ENCODE assay signal across 8 cellular contexts in the genomic region with DNA sequence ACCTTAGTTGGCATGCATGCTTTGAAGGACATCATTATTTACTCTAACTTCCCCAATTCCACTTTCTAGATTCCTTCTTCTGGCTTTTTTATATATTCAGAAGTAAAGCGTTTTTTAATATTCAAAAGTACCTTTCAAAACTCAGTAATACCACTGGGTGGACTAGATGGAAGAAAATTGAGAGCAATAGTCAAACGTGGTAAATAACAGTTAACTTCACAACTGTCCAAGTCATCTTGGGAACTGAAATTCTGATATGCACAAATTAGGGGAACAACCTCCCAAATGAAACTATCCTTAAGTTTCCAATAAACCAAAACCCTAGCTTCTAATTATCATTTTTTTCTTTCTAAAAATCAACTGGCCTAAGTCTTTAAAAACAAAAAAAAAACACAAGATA. TPM values are rescaled to one million over a fixed set of nuclear protein-coding genes. Genes with fewer than 3 reads are reported as not detected.
DNase-seq lines count a peak whose midpoint lies in the region; ATAC-seq and TF ChIP-seq lines count a peak whose summit lies in the region.

No MANE protein-coding gene starts in this region.

- peak overlapping the region; percentile 92 for H3K4me3 Mint-ChIP-seq in T-helper 1 cell treated with Interleukin-12 subunit alpha and Interleukin-12 subunit beta and Interleukin-4 antibody, amounts not matched to agents 30 μg/mL and 1 μg/mL, for 36 hours
- peak overlapping the region; percentile 82 to 89 for H3K4me3 Mint-ChIP-seq in stimulated activated naive B cell treated with anti-CD40 and anti-IgM and Interleukin-4, amounts not matched to agents 10 μg/mL and 1 μg/mL and 100 μg/mL, for 72 hours

- peak; percentile 65 to 72 for ATAC-seq in stimulated activated naive B cell treated with anti-CD40 and anti-IgM and Interleukin-4, amounts not matched to agents 10 μg/mL and 1 μg/mL and 100 μg/mL, for 72 hours (replicated peaks)

- TF ChIP-seq CTCF in OCI-LY1 (IDR thresholded peaks at IDR 0.05; ENCODE audit: low read length), result no peak
- no peak for TF ChIP-seq CTCF in epithelial cell of proximal tubule (conservative IDR thresholded peaks at IDR 0.05; ENCODE audit: low read depth, low read length)

- no peaks in the 10 kb centered on the region for H3K27me3 Mint-ChIP-seq in T-helper 1 cell treated with Interleukin-12 subunit alpha and Interleukin-12 subunit beta and Interleukin-4 antibody, amounts not matched to agents 30 μg/mL and 1 μg/mL, for 36 hours (ENCODE audit: low read depth)
- no peaks in the 10 kb centered on the region for H3K27me3 Mint-ChIP-seq in stimulated activated naive B cell treated with anti-CD40 and anti-IgM and Interleukin-4, amounts not matched to agents 10 μg/mL and 1 μg/mL and 100 μg/mL, for 72 hours

- H3K4me1 ChIP-seq in OCI-LY1 (ENCODE audit: insufficient read depth, low read length, severe bottlenecking), result peaks cover 55% of the 10 kb centered on the region

- H3K4me2 ChIP-seq in OCI-LY1 (ENCODE audit: low read length), result peak overlapping the region; percentile 94

- H3K79me2 ChIP-seq in OCI-LY1 (ENCODE audit: insufficient read depth, low read length), result peaks cover 100% of the 10 kb centered on the region

- no peak overlapping the region for H2AFZ ChIP-seq in OCI-LY1 (ENCODE audit: low read length)

- peaks cover 64% of the 10 kb centered on the region for H3K4me1 Mint-ChIP-seq in T-helper 1 cell treated with Interleukin-12 subunit alpha and Interleukin-12 subunit beta and Interleukin-4 antibody, amounts not matched to agents 30 μg/mL and 1 μg/mL, for 36 hours (ENCODE audit: low read depth)
- peaks cover 40 to 78% of the 10 kb centered on the region in 2 donors for H3K4me1 Mint-ChIP-seq in stimulated activated naive B cell treated with anti-CD40 and anti-IgM and Interleukin-4, amounts not matched to agents 10 μg/mL and 1 μg/mL and 100 μg/mL, for 72 hours

- H3K4me3 ChIP-seq in OCI-LY1 (ENCODE audit: low read depth, low read length, poor library complexity, severe bottlenecking), result peak overlapping the region; percentile 59
- peak overlapping the region; percentile 42 for H3K4me3 ChIP-seq in epithelial cell of proximal tubule (ENCODE audit: low read depth, low read length)

- peaks cover 5% of the 10 kb centered on the region for H3K9me3 ChIP-seq in OCI-LY1 (ENCODE audit: low read length)

- no peaks in the 10 kb centered on the region for H3K27me3 ChIP-seq in OCI-LY1 (ENCODE audit: insufficient read depth, low read length)

- H3F3A ChIP-seq in OCI-LY1 (ENCODE audit: insufficient read depth, low read length), result no peaks in the 10 kb centered on the region; the same call in 1 of the 2 replicates

- DNase-seq in T-helper 1 cell (no peak), epithelial cell of proximal tubule (ENCODE audit: low read depth) (no peak), NCI-H1436 treated with DMSO at 0.1 percent for 48 hours (lab: John Stamatoyannopoulos, UW) (no peak), NCI-H146 treated with DMSO at 0.1 percent for 48 hours (lab: John Stamatoyannopoulos, UW; ENCODE audit: unreplicated experiment) (no peak)
- no peak for DNase-seq in stimulated activated naive B cell treated with anti-CD40 and anti-IgM and Interleukin-4, amounts not matched to agents 10 μg/mL and 1 μg/mL and 100 μg/mL, for 72 hours
- no peak for DNase-seq in effector CD4-positive, alpha-beta T cell

- peaks cover 26% of the 10 kb centered on the region for H3K36me3 ChIP-seq in OCI-LY1 (ENCODE audit: insufficient read depth, low read length)

- H3K27ac ChIP-seq in OCI-LY1 (ENCODE audit: low read depth, low read length, poor library complexity, severe bottlenecking), result peak overlapping the region; percentile 59

- peaks cover 8% of the 10 kb centered on the region for H3K9me3 Mint-ChIP-seq in T-helper 1 cell treated with Interleukin-12 subunit alpha and Interleukin-12 subunit beta and Interleukin-4 antibody, amounts not matched to agents 30 μg/mL and 1 μg/mL, for 36 hours
- H3K9me3 Mint-ChIP-seq in stimulated activated naive B cell treated with anti-CD40 and anti-IgM and Interleukin-4, amounts not matched to agents 10 μg/mL and 1 μg/mL and 100 μg/mL, for 72 hours, result peaks cover 0 to 3% of the 10 kb centered on the region in 2 donors

- H3K9me2 ChIP-seq in OCI-LY1 (ENCODE audit: low read depth, low read length), result no peaks in the 10 kb centered on the region

- H4K20me1 ChIP-seq in OCI-LY1 (ENCODE audit: insufficient read depth, low read length), result no peaks in the 10 kb centered on the region

- H3K27ac Mint-ChIP-seq in T-helper 1 cell treated with Interleukin-12 subunit alpha and Interleukin-12 subunit beta and Interleukin-4 antibody, amounts not matched to agents 30 μg/mL and 1 μg/mL, for 36 hours, result peak overlapping the region; percentile 90
- peak overlapping the region; percentile 86 for H3K27ac Mint-ChIP-seq in stimulated activated naive B cell treated with anti-CD40 and anti-IgM and Interleukin-4, amounts not matched to agents 10 μg/mL and 1 μg/mL and 100 μg/mL, for 72 hours

- H3K9ac ChIP-seq in OCI-LY1 (ENCODE audit: low read length), result peak overlapping the region; percentile 54; the same call in 1 of the 2 replicates

- H3K36me3 Mint-ChIP-seq in T-helper 1 cell treated with Interleukin-12 subunit alpha and Interleukin-12 subunit beta and Interleukin-4 antibody, amounts not matched to agents 30 μg/mL and 1 μg/mL, for 36 hours (ENCODE audit: low read depth), result peaks cover 16% of the 10 kb centered on the region
- peaks cover 13 to 26% of the 10 kb centered on the region in 2 donors for H3K36me3 Mint-ChIP-seq in stimulated activated naive B cell treated with anti-CD40 and anti-IgM and Interleukin-4, amounts not matched to agents 10 μg/mL and 1 μg/mL and 100 μg/mL, for 72 hours

RNA-seq across cellular contexts. Expression of a gene that starts 9.0 kb away (rescaled TPM):
- total RNA-seq in epithelial cell of proximal tubule, result 93.5 and 130 TPM in 2 replicates
